In the genomic region with DNA sequence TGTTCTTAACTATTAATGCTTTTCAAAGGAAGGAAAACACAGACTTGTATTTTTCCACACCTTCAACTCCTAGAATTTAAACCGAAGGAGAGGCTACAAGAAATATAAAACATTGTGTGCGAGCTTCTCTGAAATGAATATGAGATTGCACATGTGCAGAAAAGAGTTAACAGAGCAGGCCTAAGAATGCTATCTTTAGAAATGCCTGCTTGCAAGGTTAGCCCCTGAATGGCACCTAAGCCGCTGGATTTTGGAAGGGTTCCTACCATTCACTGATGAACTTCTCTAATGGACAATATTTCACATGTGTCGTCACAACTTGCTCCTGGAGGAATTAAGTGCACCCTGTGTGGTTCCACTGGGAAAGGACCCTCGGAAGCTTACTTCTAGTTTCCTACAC, we compare ENCODE assay signal across 26 cellular contexts.
DNase-seq lines count a peak whose midpoint lies in the region; ATAC-seq, FAIRE-seq and TF ChIP-seq lines count a peak whose summit lies in the region.
"Had no signal": no experiment of that assay in that cellular context is flagged by ENCODE, and none has a peak within 500 bp of the region (broad histone marks: within the 10 kb centered on the region; RNA-seq: fewer than 3 reads in every experiment).

No MANE protein-coding gene starts in this region.

- H3K27ac ChIP-seq in cardiac muscle cell (peak overlapping the region; percentile 65), Karpas-422 (ENCODE audit: low read length) (peak overlapping the region; percentile 54), K562 (ENCODE audit: extremely low read depth, low read depth, low read length) (peak overlapping the region; percentile 61), testis (peak overlapping the region; percentile 56 to 64), mesendoderm (ENCODE audit: low read depth, low read length) (no peak overlapping the region)
- H3K27ac ChIP-seq: A549; BLaER1 treated with 17β-estradiol and CSF1 and Interleukin-3, amounts not matched to agents 10 nM and 100 nM had no signal

- H3K4ac ChIP-seq in mesendoderm (ENCODE audit: low read depth, low read length) = no peak overlapping the region

- H3K79me2 ChIP-seq in Karpas-422 (ENCODE audit: low read length) = peaks cover 27% of the 10 kb centered on the region
- H3K79me2 ChIP-seq in K562 (ENCODE audit: control insufficient read depth, insufficient read depth, low read length) = peaks cover 3% of the 10 kb centered on the region; the same call in 1 of the 3 replicates
- H3K79me2 ChIP-seq in mesendoderm (ENCODE audit: control insufficient read depth, insufficient read depth, low read length) = no peaks in the 10 kb centered on the region

- POLR2A ChIA-PET in K562 (lab: Yijun Ruan, JAX) = interaction anchor here (1.1 kb wide), 1 partner anchor 49 kb away, joined by 3 read pairs; no protein-coding TSS in a partner anchor

- H3K4me1 ChIP-seq in cardiac muscle cell (ENCODE audit: low read depth) (peaks cover 16% of the 10 kb centered on the region), Karpas-422 (ENCODE audit: low read length) (peaks cover 43% of the 10 kb centered on the region), K562 (replicated peaks in 1 of 2; ENCODE audit: control insufficient read depth in 2 of 2, insufficient read depth in 2 of 2, low read length in 2 of 2) (peaks cover 21 to 25% of the 10 kb centered on the region in 2 experiments), testis (peaks cover 22% of the 10 kb centered on the region), mesendoderm (ENCODE audit: control insufficient read depth, low read depth, low read length) (no peaks in the 10 kb centered on the region)
- H3K4me1 ChIP-seq: BE2C had no signal

- no peaks in the 10 kb centered on the region for H3K9me1 ChIP-seq in K562 (ENCODE audit: control insufficient read depth, insufficient read depth, low read length)

- H3K9ac ChIP-seq in Karpas-422 (ENCODE audit: low read length) (no peak overlapping the region), K562 (ENCODE audit: insufficient read depth in 1 of 2, low read depth in 2 of 2, low read length in 2 of 2) (peak overlapping the region in 1 of 2 experiments; percentile 44; a peak in 2 of 4 replicates), mesendoderm (ENCODE audit: low read length) (no peak overlapping the region)
- H3K9ac ChIP-seq: BLaER1 treated with 17β-estradiol and CSF1 and Interleukin-3, amounts not matched to agents 10 nM and 100 nM had no signal

- H3K56ac ChIP-seq in mesendoderm (ENCODE audit: low read length) = no peak overlapping the region

- no peak overlapping the region for H3K18ac ChIP-seq in mesendoderm (ENCODE audit: low read length)

- in situ Hi-C loops in K562 (cut with MboI) = no loop called here

- intact Hi-C loops in cardiac septum (cut with DNase I) (no loop called here), K562 (cut with micrococcal nuclease) (no loop called here), testis (cut with DNase I; ENCODE audit: low total_unique reads) (no loop called here)

- no peak overlapping the region for H2AFZ ChIP-seq in Karpas-422 (ENCODE audit: low read length)
- peak overlapping the region; percentile 51 for H2AFZ ChIP-seq in K562 (ENCODE audit: low read depth, low read length)

- no peak overlapping the region for H4K5ac ChIP-seq in mesendoderm (ENCODE audit: low read length)

- TF ChIP-seq POLR2A in K562 (conservative IDR thresholded peaks at IDR 0.05) = no peak
- no peak for TF ChIP-seq POLR2A in testis (IDR thresholded peaks at IDR 0.05)

- BruUV-seq in K562 (replicated peaks; lab: Mats Ljungman, UMichigan) = no TSS peak

- TF ChIP-seq EP300 in K562 (IDR thresholded peaks at IDR 0.05; ENCODE audit: low read length) = no peak

- DNase-seq in cardiac muscle cell (ENCODE audit: low read depth in 1 of 2, low spot score in 1 of 2) (no peak), cardiac septum (ENCODE audit: low spot score) (no peak), Karpas-422 (no peak), K562 (ENCODE audit: extremely low read depth in 1 of 4, low spot score in 3 of 4) (no peak), testis (no peak), mesendoderm (no peak)
- DNase-seq: 8988T; ACHN; AML-193; BE2C; CD4-positive, alpha-beta T cell; CD8-positive, alpha-beta memory T cell; DMS 273 treated with DMSO at 0.1 percent for 48 hours; DMS79; EL; GDM1; GOT3; HFFc6 had no signal

- ATAC-seq in K562 (no peak), GM21825 (IDR thresholded peaks at IDR 0.05; ENCODE audit: unreplicated experiment) (no peak)
- ATAC-seq: A549, GM12878 had no signal

- WGBS in K562 (ENCODE audit: insufficient coverage, low coverage, missing lambda C conversion rate) = 71% methylated on average over 5 of the region's 5 CpGs
- WGBS in testis, 2 donors = 63 to 79% methylated on average over 5 of the region's 5 CpGs
- no CpG with 5 or more reads among the region's 5 CpGs for WGBS in mesendoderm (ENCODE audit: extremely low coverage, insufficient coverage, low lambda C conversion rate)

- H2BK15ac ChIP-seq in mesendoderm (replicated peaks; ENCODE audit: low read depth) = no peak overlapping the region

- no peak for TF ChIP-seq CTCF in cardiac muscle cell (IDR thresholded peaks at IDR 0.05; ENCODE audit: low read depth, low read length)
- TF ChIP-seq CTCF in K562 (IDR thresholded peaks at IDR 0.05 in 2 of 3, conservative IDR thresholded peaks at IDR 0.05 in 1 of 3; ENCODE audit: insufficient read depth in 2 of 3, low read depth in 1 of 3, low read length in 3 of 3) = no peak
- no peak for TF ChIP-seq CTCF in testis (IDR thresholded peaks at IDR 0.05)

- no peak for TF ChIP-seq RAD21 in K562 (CRISPR knock-in tag; conservative IDR thresholded peaks at IDR 0.05 in 1 of 2, IDR thresholded peaks at IDR 0.05 in 1 of 2)

- FAIRE-seq in K562 (lab: Jason Lieb, UNC) = no peak
- FAIRE-seq: A549, D721Med, GM12878, GM19239, H54 had no signal

- no peaks in the 10 kb centered on the region for H3K9me2 ChIP-seq in Karpas-422 (replicated peaks; ENCODE audit: insufficient read depth, low read length)

- CTCF ChIA-PET in K562 (lab: Yijun Ruan, JAX; ENCODE audit: low intra/inter-chr PET ratio) = no interaction called here

- no peak overlapping the region for H2BK120ac ChIP-seq in mesendoderm (ENCODE audit: low read depth, low read length)

- H3K23ac ChIP-seq in mesendoderm (ENCODE audit: low read length) = no peak overlapping the region

- H4K8ac ChIP-seq in mesendoderm (ENCODE audit: low read depth, low read length) = no peak overlapping the region

- H2BK5ac ChIP-seq in mesendoderm (ENCODE audit: low read length) = no peak overlapping the region

- H2AK5ac ChIP-seq in mesendoderm (ENCODE audit: low read length) = no peak overlapping the region

- H3K27me3 ChIP-seq in cardiac muscle cell (no peaks in the 10 kb centered on the region), Karpas-422 (ENCODE audit: low read length) (no peaks in the 10 kb centered on the region), K562 (ENCODE audit: control insufficient read depth in 2 of 2, insufficient read depth in 2 of 2, low read length in 2 of 2) (no peaks in the 10 kb centered on the region), testis (no peaks in the 10 kb centered on the region), mesendoderm (ENCODE audit: insufficient read depth, low read length, poor library complexity) (no peaks in the 10 kb centered on the region)
- H3K27me3 ChIP-seq: BE2C; BLaER1 treated with 17β-estradiol and CSF1 and Interleukin-3, amounts not matched to agents 10 nM and 100 nM had no signal

- no peaks in the 10 kb centered on the region for H3K79me1 ChIP-seq in mesendoderm (ENCODE audit: low read length)

- H3K36me3 ChIP-seq in cardiac muscle cell (no peaks in the 10 kb centered on the region), Karpas-422 (ENCODE audit: insufficient read depth, low read length) (no peaks in the 10 kb centered on the region), K562 (ENCODE audit: control insufficient read depth, insufficient read depth, low read length) (peaks cover 2% of the 10 kb centered on the region; the same call in 1 of the 3 replicates), testis (ENCODE audit: low read depth, missing control alignments) (no peaks in the 10 kb centered on the region), mesendoderm (ENCODE audit: control insufficient read depth, insufficient read depth, low read length) (no peaks in the 10 kb centered on the region)
- H3K36me3 ChIP-seq: BE2C, HAP-1 had no signal

- no peak overlapping the region for H3K4me2 ChIP-seq in Karpas-422 (ENCODE audit: low read depth, low read length, poor library complexity, severe bottlenecking)
- no peak overlapping the region for H3K4me2 ChIP-seq in K562 (ENCODE audit: insufficient read depth, low read length)
- no peak overlapping the region for H3K4me2 ChIP-seq in mesendoderm (ENCODE audit: low read length)
- H3K4me2 ChIP-seq: A549; BLaER1 treated with 17β-estradiol and CSF1 and Interleukin-3, amounts not matched to agents 10 nM and 100 nM had no signal

- H3K4me3 ChIP-seq in cardiac muscle cell = no peak overlapping the region
- H3K4me3 ChIP-seq in Karpas-422 (ENCODE audit: low read length) = no peak overlapping the region
- no peak overlapping the region for H3K4me3 ChIP-seq in K562
- H3K4me3 ChIP-seq in testis = no peak overlapping the region
- no peak overlapping the region for H3K4me3 ChIP-seq in mesendoderm (ENCODE audit: low read length)
- H3K4me3 ChIP-seq: A549; BLaER1 treated with 17β-estradiol and CSF1 and Interleukin-3, amounts not matched to agents 10 nM and 100 nM; GM12878; HAP-1 had no signal

- H4K20me1 ChIP-seq in Karpas-422 (ENCODE audit: insufficient read depth, low read depth, low read length) (no peaks in the 10 kb centered on the region), K562 (replicated peaks; ENCODE audit: control insufficient read depth, insufficient read depth, low read length) (no peaks in the 10 kb centered on the region)
- H4K20me1 ChIP-seq: BLaER1 treated with 17β-estradiol and CSF1 and Interleukin-3, amounts not matched to agents 10 nM and 100 nM had no signal

- H3K9me3 ChIP-seq in cardiac muscle cell (ENCODE audit: low read depth) (no peaks in the 10 kb centered on the region), Karpas-422 (ENCODE audit: low read length) (no peaks in the 10 kb centered on the region), K562 (replicated peaks; ENCODE audit: control insufficient read depth, insufficient read depth, low read depth, low read length) (no peaks in the 10 kb centered on the region; the same call in 1 of the 2 replicates), testis (no peaks in the 10 kb centered on the region)
- H3K9me3 ChIP-seq: A549, BE2C, HAP-1 had no signal

TF ChIP-seq in K562, 482 proteins besides CTCF, POLR2A, EP300 and RAD21 (continues in another document):
- TF ChIP-seq IFI16 (CRISPR knock-in tag; IDR thresholded peaks at IDR 0.05) = no peak
